ENCODE assay signal across 8 cellular contexts in the genomic region with DNA sequence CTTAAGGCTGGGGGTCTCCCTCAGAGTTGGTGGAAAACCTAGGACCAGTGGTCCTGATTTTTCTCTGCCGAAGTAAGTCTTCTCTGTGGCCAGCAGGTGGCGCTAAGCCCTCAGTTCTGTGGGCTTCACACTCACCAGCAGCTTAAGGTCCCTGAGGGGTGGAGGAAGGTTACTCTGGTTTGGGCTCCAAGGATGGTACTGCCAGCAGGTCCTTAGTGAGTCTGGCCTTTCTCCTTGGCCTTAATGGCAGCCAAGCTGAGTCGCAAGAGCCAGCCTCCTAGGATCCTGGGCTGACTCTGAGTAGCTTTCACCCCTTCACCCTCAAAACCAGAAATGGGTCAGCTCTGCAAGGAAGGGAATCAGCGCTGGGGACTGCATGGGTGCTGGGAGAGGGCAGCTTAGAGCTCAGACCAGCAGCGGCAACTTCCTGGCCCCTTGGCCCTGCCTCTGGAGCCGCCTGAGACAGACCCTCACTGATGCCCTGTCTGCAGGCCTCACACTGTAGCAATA. TPM values are rescaled to one million over a fixed set of nuclear protein-coding genes. Genes with fewer than 3 reads are reported as not detected.
DNase-seq lines count a peak whose midpoint lies in the region; ATAC-seq and TF ChIP-seq lines count a peak whose summit lies in the region.

No MANE protein-coding gene starts in this region.

- no peak overlapping the region for H3K4me3 Mint-ChIP-seq in activated CD4-positive, alpha-beta T cell treated with anti-CD3 and anti-CD28 coated beads, Interleukin-2, amount 10 ng/mL, durations not matched to agents 7 days and 5 days

- no peaks in the 10 kb centered on the region for H3K36me3 Mint-ChIP-seq in activated CD4-positive, alpha-beta T cell treated with anti-CD3 and anti-CD28 coated beads, Interleukin-2, amount 10 ng/mL, durations not matched to agents 7 days and 5 days (ENCODE audit: low read depth)

- no peaks in the 10 kb centered on the region for H3K9me3 Mint-ChIP-seq in activated CD4-positive, alpha-beta T cell treated with anti-CD3 and anti-CD28 coated beads, Interleukin-2, amount 10 ng/mL, durations not matched to agents 7 days and 5 days

- no peak overlapping the region for H3K27ac Mint-ChIP-seq in activated CD4-positive, alpha-beta T cell treated with anti-CD3 and anti-CD28 coated beads, Interleukin-2, amount 10 ng/mL, durations not matched to agents 7 days and 5 days

- no peak overlapping the region for H3K4me3 ChIP-seq in GM06990 (replicated peaks; ENCODE audit: low read depth, low read length)
- no peak overlapping the region for H3K4me3 ChIP-seq in lower lobe of right lung

- H3K27ac ChIP-seq in lower lobe of right lung, result no peak overlapping the region

- intact Hi-C loops in lower lobe of right lung (cut with DNase I), result loop anchor here (5.0 kb wide), 1 partner anchor 118 kb away; no protein-coding TSS in a partner anchor

- H3K36me3 ChIP-seq in GM06990 (ENCODE audit: control insufficient read depth, insufficient read depth, low read length) (no peaks in the 10 kb centered on the region), lower lobe of right lung (no peaks in the 10 kb centered on the region)

- TF ChIP-seq CTCF in GM06990 (IDR thresholded peaks at IDR 0.05; ENCODE audit: insufficient read depth, low read length, poor library complexity, severe bottlenecking), result peak; percentile 88
- peak; percentile 93 for TF ChIP-seq CTCF in lower lobe of right lung (IDR thresholded peaks at IDR 0.05)

- H3K27me3 ChIP-seq in GM06990 (replicated peaks; ENCODE audit: control insufficient read depth, insufficient read depth, low read length), result no peaks in the 10 kb centered on the region
- peaks cover 12% of the 10 kb centered on the region for H3K27me3 ChIP-seq in lower lobe of right lung (ENCODE audit: low read depth)

- POLR2A ChIA-PET in activated CD4-positive, alpha-beta T cell treated with anti-CD3 and anti-CD28 coated beads, Interleukin-2, amount 10 ng/mL, durations not matched to agents 7 days and 5 days (lab: Charles Lee), result no interaction called here

- H3K4me1 ChIP-seq in lower lobe of right lung, result peaks cover 11% of the 10 kb centered on the region

- DNase-seq in GM06990 (ENCODE audit: extremely low read depth, insufficient read length), result peak; percentile 37
- DNase-seq in NCI-H460 (ENCODE audit: extremely low read depth, low read depth), result peak; percentile 65
- peak; percentile 85 for DNase-seq in activated CD4-positive, alpha-beta T cell treated with anti-CD3 and anti-CD28 coated beads, Interleukin-2, amount 10 ng/mL, durations not matched to agents 7 days and 5 days
- peak; percentile 61 for DNase-seq in dedifferentiated amniotic fluid mesenchymal stem cell (ENCODE audit: extremely low spot score)
- DNase-seq in lower lobe of right lung, result peak; percentile 82
- peak; percentile 45 for DNase-seq in stimulated activated CD8-positive, alpha-beta memory T cell treated with anti-CD3 and anti-CD28 coated beads, Interleukin-12 subunit alpha, Interleukin-12 subunit beta, amount 100 ng/mL, for 24 hours (ENCODE audit: extremely low read depth)

- no peaks in the 10 kb centered on the region for H3K9me3 ChIP-seq in lower lobe of right lung

- peak; percentile 44 for ATAC-seq in HG03095 (IDR thresholded peaks at IDR 0.05; ENCODE audit: unreplicated experiment)
- ATAC-seq in lower lobe of right lung, result peak; percentile 52 to 66
- no peak for ATAC-seq in GM19455 (IDR thresholded peaks at IDR 0.05; ENCODE audit: unreplicated experiment)

- H3K27me3 Mint-ChIP-seq in activated CD4-positive, alpha-beta T cell treated with anti-CD3 and anti-CD28 coated beads, Interleukin-2, amount 10 ng/mL, durations not matched to agents 7 days and 5 days, result no peaks in the 10 kb centered on the region

- CTCF ChIA-PET in activated CD4-positive, alpha-beta T cell treated with anti-CD3 and anti-CD28 coated beads, Interleukin-2, amount 10 ng/mL, durations not matched to agents 7 days and 5 days (lab: Charles Lee), result interaction anchor here (0.8 to 2.0 kb wide), 9 partner anchors 9 to 144 kb away, joined by 3 to 7 read pairs (median 4); no protein-coding TSS in a partner anchor

- peaks cover 3% of the 10 kb centered on the region for H3K4me1 Mint-ChIP-seq in activated CD4-positive, alpha-beta T cell treated with anti-CD3 and anti-CD28 coated beads, Interleukin-2, amount 10 ng/mL, durations not matched to agents 7 days and 5 days

RNA-seq across cellular contexts. Expression of a gene that starts 4.4 kb away (rescaled TPM):
- total RNA-seq in NCI-H460 (2014; rRNA removed; shearing (Covaris generic)), result 0.74 and 0.81 TPM in 2 replicates
- polyA plus RNA-seq in NCI-H460 (2014; cell fraction: nucleus; rRNA removed), result 0.53 and 0.71 TPM in 2 replicates
- total RNA-seq in activated CD4-positive, alpha-beta T cell treated with anti-CD3 and anti-CD28 coated beads, Interleukin-2, amount 10 ng/mL, durations not matched to agents 7 days and 5 days, result 1 to 10 TPM in 1 of 2 experiments, under 1 TPM in 1; 0.64 to 1.2 TPM
- 4.3 TPM for total RNA-seq in lower lobe of right lung

RNA-seq across cellular contexts. Expression of a gene that starts 32.5 kb away (rescaled TPM):
- 9.8 and 11.6 TPM in 2 replicates for total RNA-seq in NCI-H460 (2014; rRNA removed; shearing (Covaris generic))
- 9.7 and 13.8 TPM in 2 replicates for polyA plus RNA-seq in NCI-H460 (2014; cell fraction: nucleus; rRNA removed)
- total RNA-seq in activated CD4-positive, alpha-beta T cell treated with anti-CD3 and anti-CD28 coated beads, Interleukin-2, amount 10 ng/mL, durations not matched to agents 7 days and 5 days, result under 1 TPM; 0.30 to 0.42 TPM
- total RNA-seq in lower lobe of right lung, result 3.2 TPM
